Comparison of ENCODE assay signal across 8 cellular contexts in genomic region chr12:32896438-32897275, GRCh38. TPM values are rescaled to one million over a fixed set of nuclear protein-coding genes. Genes with fewer than 3 reads are reported as not detected.
DNase-seq lines count a peak whose midpoint lies in the region; ATAC-seq and TF ChIP-seq lines count a peak whose summit lies in the region.

PKP2 (minus strand) TSS chr12:32896777; CDS start chr12:32896731, 46 bp downstream.

- H3K4me1 ChIP-seq in BE2C: no peaks in the 10 kb centered on the region
- H3K4me1 ChIP-seq in smooth muscle cell (ENCODE audit: low read depth): peaks cover 30% of the 10 kb centered on the region

- DNase-seq in BE2C: peak; percentile 69
- peak; percentile 96 for DNase-seq in RPMI8226
- peak in 1 of 2 donors; percentile 67 for DNase-seq in cardiac fibroblast (ENCODE audit: low read depth in 2 of 2)
- no peak for DNase-seq in kidney epithelial cell (ENCODE audit: low read depth)
- DNase-seq in smooth muscle cell (lab: John Stamatoyannopoulos, UW; ENCODE audit: unreplicated experiment): peak; percentile 41
- DNase-seq in NK-92 (lab: John Stamatoyannopoulos, UW; ENCODE audit: unreplicated experiment): no peak

- no peaks in the 10 kb centered on the region for H3K36me3 ChIP-seq in BE2C
- H3K36me3 ChIP-seq in kidney epithelial cell (ENCODE audit: control insufficient read depth, insufficient read depth, low read length): no peaks in the 10 kb centered on the region
- H3K36me3 ChIP-seq in smooth muscle cell (ENCODE audit: low read depth): no peaks in the 10 kb centered on the region

- WGBS in smooth muscle cell (ENCODE audit: low lambda C conversion rate): under 1% methylated on average over 22 of the region's 94 CpGs

- H3K4me3 ChIP-seq in BE2C (ENCODE audit: low read depth, low read length) (peak within 1 kb of the TSS; percentile 61), cardiac fibroblast (replicated peaks in 1 of 2; ENCODE audit: low read depth in 2 of 2, low read length in 2 of 2) (peak within 1 kb of the TSS; percentile 55 to 77), kidney epithelial cell (ENCODE audit: low read depth, low read length) (peak within 1 kb of the TSS; percentile 65), smooth muscle cell (peak within 1 kb of the TSS; percentile 66)

- peaks cover 25% of the 10 kb centered on the region for H3F3A ChIP-seq in smooth muscle cell (ENCODE audit: low read depth)

- peaks cover 10% of the 10 kb centered on the region for H3K27me3 ChIP-seq in BE2C
- H3K27me3 ChIP-seq in kidney epithelial cell (ENCODE audit: control insufficient read depth, insufficient read depth, low read length): no peaks in the 10 kb centered on the region
- no peaks in the 10 kb centered on the region for H3K27me3 ChIP-seq in smooth muscle cell (ENCODE audit: low read depth)

- H3K9ac ChIP-seq in smooth muscle cell (ENCODE audit: low read depth): no peak within 1 kb of the TSS

- H3K79me2 ChIP-seq in smooth muscle cell (ENCODE audit: low read depth): peaks cover 28% of the 10 kb centered on the region

- peak within 1 kb of the TSS; percentile 90 for H3K4me2 ChIP-seq in smooth muscle cell

- TF ChIP-seq CTCF in BE2C (IDR thresholded peaks at IDR 0.05; ENCODE audit: low read depth, low read length) (no peak), cardiac fibroblast (IDR thresholded peaks at IDR 0.05; ENCODE audit: low read depth, low read length) (no peak), kidney epithelial cell (IDR thresholded peaks at IDR 0.05; ENCODE audit: insufficient read depth, low read length, poor library complexity, severe bottlenecking) (no peak), smooth muscle cell (IDR thresholded peaks at IDR 0.05; ENCODE audit: borderline replicate concordance, insufficient read depth, poor library complexity, severe bottlenecking) (no peak)

- H4K20me1 ChIP-seq in smooth muscle cell (ENCODE audit: low read depth): no peaks in the 10 kb centered on the region

- peak within 1 kb of the TSS; percentile 86 for H2AFZ ChIP-seq in smooth muscle cell (ENCODE audit: low read depth)

- H3K9me3 ChIP-seq in BE2C: no peaks in the 10 kb centered on the region
- no peaks in the 10 kb centered on the region for H3K9me3 ChIP-seq in smooth muscle cell (replicated peaks; ENCODE audit: low read depth)

- ATAC-seq in GM19328 (IDR thresholded peaks at IDR 0.05; ENCODE audit: unreplicated experiment) (peak; percentile 73), HG03521 (IDR thresholded peaks at IDR 0.05; ENCODE audit: unreplicated experiment) (peak; percentile 63)

- H3K27ac ChIP-seq in smooth muscle cell (ENCODE audit: low read depth): peak within 1 kb of the TSS; percentile 72

RNA-seq across cellular contexts. Expression of gene PKP2, which starts in this region (rescaled TPM):
- not detected for polyA plus RNA-seq in BE2C (2012; ENCODE audit: insufficient read depth, insufficient read length, low read depth)
- 15.0 and 19.6 TPM in 2 replicates for total RNA-seq in kidney epithelial cell
- 18.4 and 22.3 TPM in 2 replicates for total RNA-seq in smooth muscle cell
- polyA plus RNA-seq in smooth muscle cell: 7.3 and 21.5 TPM in 2 replicates

Comparison
In these comparisons a context has a peak if more than half of its experiments do, and no peak if none do; other contexts are left out.
1. DNase-seq: peak in BE2C (single experiment), RPMI8226 (single experiment) and smooth muscle cell (single experiment); none in kidney epithelial cell (single experiment) and NK-92 (single experiment).
2. Peak in every context shown above with its lines, with median percentiles within 50 percentile points of each other: H3K4me3 ChIP-seq.